In the genomic region with DNA sequence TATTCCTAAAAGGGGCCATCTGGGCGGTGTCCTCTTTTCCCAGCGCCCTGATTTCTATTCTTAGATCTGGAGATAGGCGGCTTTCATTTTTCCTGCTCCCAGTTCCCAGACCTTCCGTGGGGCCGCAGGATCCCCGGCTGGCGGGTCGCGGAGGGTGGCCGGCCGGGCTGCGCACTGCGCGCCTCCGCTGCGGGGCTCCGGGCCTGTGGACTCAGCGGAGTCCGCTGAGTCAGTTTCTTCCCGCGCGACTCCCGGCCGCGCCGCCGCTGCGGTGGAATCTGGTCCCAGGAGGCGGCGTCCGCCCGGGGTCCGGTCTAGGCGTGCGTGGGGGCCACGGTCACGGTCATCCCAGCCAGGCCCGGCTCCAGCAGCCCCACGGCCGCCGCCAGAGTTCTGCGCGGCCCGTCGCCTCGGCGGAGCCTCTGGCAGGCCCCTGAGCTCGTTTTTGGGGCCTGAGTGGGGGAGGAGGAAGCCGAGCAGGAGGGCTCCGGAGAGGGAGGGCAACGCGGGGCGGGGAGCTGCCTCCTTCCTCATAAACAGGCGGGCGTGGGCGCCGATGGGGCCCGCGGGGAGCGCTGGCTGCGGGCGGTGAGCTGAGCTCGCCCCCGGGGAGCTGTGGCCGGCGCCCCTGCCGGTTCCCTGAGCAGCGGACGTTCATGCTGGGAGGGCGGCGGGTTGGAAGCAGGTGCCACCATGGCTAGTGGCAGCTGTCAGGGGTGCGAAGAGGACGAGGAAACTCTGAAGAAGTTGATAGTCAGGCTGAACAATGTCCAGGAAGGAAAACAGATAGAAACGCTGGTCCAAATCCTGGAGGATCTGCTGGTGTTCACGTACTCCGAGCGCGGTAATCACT, we compare ENCODE assay signal across 7 cellular contexts. TPM values are rescaled to one million over a fixed set of nuclear protein-coding genes. Genes with fewer than 3 reads are reported as not detected.
A peak's percentile ranks its signal among the peaks of the same experiment; 100 is the strongest.
DNase-seq lines count a peak whose midpoint lies in the region; ATAC-seq and TF ChIP-seq lines count a peak whose summit lies in the region.

A gene (plus strand): TSS at position 559 of the 853 bp plus-strand sequence. CDS start 135 bp downstream, at position 694.

- intact Hi-C loops in stomach (cut with DNase I; ENCODE audit: low total_unique reads) = no loop called here

- H3K36me3 ChIP-seq in stomach = no peaks in the 10 kb centered on the region

- H3K4me3 ChIP-seq in stomach = peak within 1 kb of the TSS; percentile 52 to 72 (median 59)

- DNase-seq in NCI-H2171 (lab: John Stamatoyannopoulos, UW) = peak; percentile 51
- DNase-seq in activated CD8-positive, alpha-beta memory T cell treated with anti-CD3 and anti-CD28 coated beads, Interleukin-2, amount 50 U/mL, for 48 hours = peak; percentile 61
- DNase-seq in erythroblast (lab: John Stamatoyannopoulos, UW) = peak; percentile 25 to 31
- peak; percentile 76 for DNase-seq in mucosa of gallbladder (ENCODE audit: low spot score)
- DNase-seq in stomach = peak; percentile 65

- TF ChIP-seq CTCF in stomach (IDR thresholded peaks at IDR 0.05) = no peak

- ATAC-seq in GM18502 (IDR thresholded peaks at IDR 0.05; ENCODE audit: poor library complexity, unreplicated experiment) (peak; percentile 67), HG02588 (IDR thresholded peaks at IDR 0.05; ENCODE audit: unreplicated experiment) (peak; percentile 61)

- H3K27ac ChIP-seq in stomach = peak within 1 kb of the TSS; percentile 87 to 90 (median 89)

- no peaks in the 10 kb centered on the region for H3K9me3 ChIP-seq in stomach

- 1 to 2% (median 2%) methylated on average over 34 to 78 of the region's 78 CpGs for WGBS in stomach, 5 donors

- no peak for TF ChIP-seq EP300 in stomach (IDR thresholded peaks at IDR 0.05)

- TF ChIP-seq POLR2A in erythroblast (IDR thresholded peaks at IDR 0.05; ENCODE audit: low read length) = no peak
- no peak for TF ChIP-seq POLR2A in stomach (IDR thresholded peaks at IDR 0.05)

- peaks cover 0 to 42% (median 13%) of the 10 kb centered on the region in 4 donors for H3K4me1 ChIP-seq in stomach

- H3K27me3 ChIP-seq in stomach = peaks cover 0 to 11% (median 10%) of the 10 kb centered on the region in 3 donors

RNA-seq across cellular contexts. Expression of the gene that starts here (rescaled TPM):
- total RNA-seq in mucosa of gallbladder (28.7 TPM), stomach (10 to 100 TPM in 2 of 5 donors, 1 to 10 TPM in 3; 2.9 to 28.1 (median 8.4) TPM)
- 1 to 10 TPM; 3.0 to 5.9 (median 3.2) TPM for polyA plus RNA-seq in stomach

Comparison
In these comparisons a context has a peak if more than half of its experiments do, and no peak if none do; other contexts are left out.
1. Peak in every context shown above with its lines: DNase-seq, ATAC-seq, H3K4me3 ChIP-seq and H3K27ac ChIP-seq.